Comparison of ENCODE assay signal across 14 cellular contexts in the genomic region with DNA sequence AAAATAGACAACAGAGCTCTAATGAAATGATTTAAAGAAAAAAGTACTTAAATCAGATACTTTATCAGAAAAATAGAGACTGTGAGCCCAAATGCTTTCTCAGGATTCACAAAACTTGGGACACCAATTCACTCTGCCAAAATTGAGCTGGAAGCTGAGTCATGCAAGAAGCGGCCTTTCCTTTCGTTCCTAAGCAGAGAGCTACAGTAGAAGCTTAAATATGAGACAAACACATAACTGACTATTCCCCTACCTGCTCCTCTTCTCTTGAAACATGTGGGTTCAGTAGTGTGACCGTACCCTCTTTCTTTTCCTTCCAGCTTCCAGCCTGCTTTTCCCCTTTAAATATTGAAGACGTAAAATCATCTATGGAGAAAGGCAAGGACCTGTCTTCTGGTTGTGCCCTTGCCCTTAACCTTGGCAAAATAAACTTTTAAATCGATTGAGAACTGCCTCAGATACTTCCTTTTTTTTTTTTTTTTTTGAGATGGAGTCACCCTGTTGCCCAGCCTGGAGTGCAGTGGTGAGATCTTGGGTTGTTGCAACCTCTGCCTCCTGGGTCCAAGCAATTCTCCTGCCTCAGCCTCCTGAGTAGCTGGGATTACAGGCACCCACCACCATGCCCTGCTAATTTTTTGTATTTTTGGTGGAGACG. TPM values are rescaled to one million over a fixed set of nuclear protein-coding genes. Genes with fewer than 3 reads are reported as not detected.
DNase-seq lines count a peak whose midpoint lies in the region; ATAC-seq and TF ChIP-seq lines count a peak whose summit lies in the region.
"Had no signal": no experiment of that assay in that cellular context is flagged by ENCODE, and none has a peak within 500 bp of the region (broad histone marks: within the 10 kb centered on the region; RNA-seq: fewer than 3 reads in every experiment).

No MANE protein-coding gene starts in this region.

- H3K4me3 ChIP-seq in neuronal stem cell (ENCODE audit: low read length in 2 of 2), result no peak overlapping the region
- H3K4me3 ChIP-seq: psoas muscle had no signal

- H2AFZ ChIP-seq in neuronal stem cell (ENCODE audit: low read length), result no peak overlapping the region

- peaks cover 12% of the 10 kb centered on the region for H3K4me1 Mint-ChIP-seq in nephron
- H3K4me1 Mint-ChIP-seq: CD4-positive, alpha-beta memory T cell had no signal

- no peak overlapping the region for H4K91ac ChIP-seq in neuronal stem cell (ENCODE audit: low read depth, low read length, poor library complexity)

- H3K4me1 ChIP-seq in neuronal stem cell (ENCODE audit: control insufficient read depth in 2 of 2, insufficient read depth in 1 of 2, low read depth in 1 of 2, low read length in 2 of 2), result no peaks in the 10 kb centered on the region
- H3K4me1 ChIP-seq: psoas muscle had no signal

- peaks cover 28% of the 10 kb centered on the region for H3K27me3 Mint-ChIP-seq in nephron (ENCODE audit: low read depth)

- intact Hi-C loops in cardiac septum (cut with DNase I), result no loop called here

- H3K23ac ChIP-seq in neuronal stem cell (ENCODE audit: low read depth, low read length, poor library complexity), result no peak overlapping the region

- no CpG with 5 or more reads among the region's 6 CpGs for WGBS in neuronal stem cell (ENCODE audit: extremely low coverage in 2 of 2, insufficient read length in 2 of 2, insufficient replicate concordance in 1 of 2), 2 donors

- DNase-seq in EL (peak; percentile 52), NOMO-1 treated with dmso at 0.1 percent for 144 hours (lab: John Stamatoyannopoulos, UW; ENCODE audit: unreplicated experiment) (peak; percentile 37), dermis blood vessel endothelial cell (peak; percentile 40), HuH-7.5 (ENCODE audit: low spot score) (no peak), cardiac septum (ENCODE audit: low spot score) (no peak), neuronal stem cell (ENCODE audit: low spot score) (no peak)
- DNase-seq: CD4-positive, alpha-beta memory T cell; NCI-H187 treated with DMSO at 0.1 percent for 48 hours; NCI-H748 treated with DMSO at 0.1 percent for 48 hours; psoas muscle; stimulated activated naive B cell treated with anti-CD40 and anti-IgM and Interleukin-4, amounts not matched to agents 10 μg/mL and 1 μg/mL and 100 μg/mL, for 72 hours had no signal

- H4K8ac ChIP-seq in neuronal stem cell (ENCODE audit: low read depth, low read length), result no peak overlapping the region

- no peak overlapping the region for H2BK12ac ChIP-seq in neuronal stem cell (ENCODE audit: low read length)

- peaks cover 0 to 17% (median 0%) of the 10 kb centered on the region in 3 experiments for H3K27me3 ChIP-seq in neuronal stem cell (ENCODE audit: control insufficient read depth in 3 of 3, insufficient read depth in 3 of 3, low read depth in 1 of 3, low read length in 3 of 3)

- no peaks in the 10 kb centered on the region for H3K9me3 ChIP-seq in neuronal stem cell (replicated peaks in 1 of 2; ENCODE audit: control insufficient read depth in 2 of 2, insufficient read depth in 1 of 2, low read depth in 1 of 2, low read length in 2 of 2)
- H3K9me3 ChIP-seq: psoas muscle had no signal

- no peaks in the 10 kb centered on the region for H3K9me3 Mint-ChIP-seq in nephron
- H3K9me3 Mint-ChIP-seq: CD4-positive, alpha-beta memory T cell; stimulated activated naive B cell treated with anti-CD40 and anti-IgM and Interleukin-4, amounts not matched to agents 10 μg/mL and 1 μg/mL and 100 μg/mL, for 72 hours had no signal

- H3K14ac ChIP-seq in neuronal stem cell (ENCODE audit: low read length), result no peak overlapping the region

- no peak overlapping the region for H2BK15ac ChIP-seq in neuronal stem cell (ENCODE audit: low read length)

- H3K36me3 Mint-ChIP-seq in nephron (ENCODE audit: low read depth), result no peaks in the 10 kb centered on the region
- H3K36me3 Mint-ChIP-seq: CD4-positive, alpha-beta memory T cell; stimulated activated naive B cell treated with anti-CD40 and anti-IgM and Interleukin-4, amounts not matched to agents 10 μg/mL and 1 μg/mL and 100 μg/mL, for 72 hours had no signal

- no peak overlapping the region for H3K27ac ChIP-seq in neuronal stem cell (replicated peaks; ENCODE audit: low read length)
- H3K27ac ChIP-seq: psoas muscle had no signal

- no peak overlapping the region for H2BK120ac ChIP-seq in neuronal stem cell (ENCODE audit: low read depth, low read length)

- H3K4me3 Mint-ChIP-seq in nephron, result no peak overlapping the region
- H3K4me3 Mint-ChIP-seq: CD4-positive, alpha-beta memory T cell; stimulated activated naive B cell treated with anti-CD40 and anti-IgM and Interleukin-4, amounts not matched to agents 10 μg/mL and 1 μg/mL and 100 μg/mL, for 72 hours had no signal

- TF ChIP-seq CTCF in nephron (IDR thresholded peaks at IDR 0.05; ENCODE audit: unreplicated experiment in 3 of 3), result no peak

- no peak overlapping the region for H2BK5ac ChIP-seq in neuronal stem cell (ENCODE audit: low read length)

- H3K4ac ChIP-seq in neuronal stem cell (ENCODE audit: low read length), result no peak overlapping the region

- no peak overlapping the region for H3K18ac ChIP-seq in neuronal stem cell (ENCODE audit: low read length)

- H3K4me2 ChIP-seq in neuronal stem cell (ENCODE audit: insufficient read depth, low read length, poor library complexity, severe bottlenecking), result no peak overlapping the region

- peak overlapping the region in 2 of 3 experiments; percentile 16 to 57 for H3K27ac Mint-ChIP-seq in nephron
- H3K27ac Mint-ChIP-seq: CD4-positive, alpha-beta memory T cell; stimulated activated naive B cell treated with anti-CD40 and anti-IgM and Interleukin-4, amounts not matched to agents 10 μg/mL and 1 μg/mL and 100 μg/mL, for 72 hours had no signal

- H3K36me3 ChIP-seq in neuronal stem cell (replicated peaks in 1 of 2; ENCODE audit: control insufficient read depth in 2 of 2, insufficient read depth in 2 of 2, low read length in 2 of 2), result no peaks in the 10 kb centered on the region

- H3K79me1 ChIP-seq in neuronal stem cell (ENCODE audit: low read depth, low read length), result no peaks in the 10 kb centered on the region

- H3K9ac ChIP-seq in neuronal stem cell (ENCODE audit: low read depth, low read length, poor library complexity), result no peak overlapping the region

- no peak for ATAC-seq in HG02798 (IDR thresholded peaks at IDR 0.05; ENCODE audit: poor library complexity, unreplicated experiment)
- ATAC-seq: activated CD4-positive, CD25-positive, alpha-beta regulatory T cell treated with anti-CD3 and anti-CD28 coated beads, Interleukin-2, amount 50 U/mL, for 24 hours; stimulated activated naive B cell treated with anti-CD40 and anti-IgM and Interleukin-4, amounts not matched to agents 10 μg/mL and 1 μg/mL and 100 μg/mL, for 72 hours had no signal

- no peak overlapping the region for H2AK5ac ChIP-seq in neuronal stem cell (ENCODE audit: low read depth, low read length)

RNA-seq across cellular contexts. Expression of gene SDS, which starts 4.4 kb away (rescaled TPM):
- not detected in 2 replicates for total RNA-seq in dermis blood vessel endothelial cell
- total RNA-seq in cardiac septum, result 0.81 TPM
- polyA plus RNA-seq in neuronal stem cell (2013, experiment 1 of 2), result 0.08 TPM
- polyA plus RNA-seq in neuronal stem cell (2013, experiment 2 of 2), result 0.07 TPM
- polyA plus RNA-seq: CD4-positive, alpha-beta memory T cell had no signal

RNA-seq across cellular contexts. Expression of gene SDSL, which starts 14.1 kb away (rescaled TPM):
- total RNA-seq in dermis blood vessel endothelial cell (2.4 and 3.3 TPM in 2 replicates), cardiac septum (11.5 TPM)
- polyA plus RNA-seq in neuronal stem cell (2013, experiment 1 of 2), result 1.0 TPM
- polyA plus RNA-seq in neuronal stem cell (2013, experiment 2 of 2), result 0.90 TPM
- polyA plus RNA-seq: CD4-positive, alpha-beta memory T cell had no signal

RNA-seq across cellular contexts. Expression of gene PLBD2, which starts 49.7 kb away (rescaled TPM):
- total RNA-seq in dermis blood vessel endothelial cell (31.7 and 43.9 TPM in 2 replicates), cardiac septum (30.8 TPM)
- polyA plus RNA-seq in neuronal stem cell (2013, experiment 1 of 2), result 23.8 TPM
- polyA plus RNA-seq in neuronal stem cell (2013, experiment 2 of 2), result 24.2 TPM

Comparison
In these comparisons a context has a peak if more than half of its experiments do, and no peak if none do; other contexts are left out.
1. DNase-seq: peak in EL (single experiment), NOMO-1 treated with dmso at 0.1 percent for 144 hours (single experiment) and dermis blood vessel endothelial cell (single experiment); none in HuH-7.5 (single experiment), cardiac septum (single experiment) and neuronal stem cell (single experiment).